8 cellular contexts compared by ENCODE assay signal in genomic region chr4:145679991-145680455, GRCh38. TPM values are rescaled to one million over a fixed set of nuclear protein-coding genes. Genes with fewer than 3 reads are reported as not detected.
DNase-seq lines count a peak whose midpoint lies in the region; ATAC-seq, FAIRE-seq and TF ChIP-seq lines count a peak whose summit lies in the region.
"Had no signal": no experiment of that assay in that cellular context is flagged by ENCODE, and none has a peak within 500 bp of the region (broad histone marks: within the 10 kb centered on the region; RNA-seq: fewer than 3 reads in every experiment).

TSS of gene C4orf51 (plus strand) at chr4:145680146. CDS start at chr4:145680204, 58 bp downstream.

- no peaks in the 10 kb centered on the region for H3K27me3 ChIP-seq in small intestine (ENCODE audit: control insufficient read depth in 2 of 2, insufficient read depth in 2 of 2, low read length in 2 of 2)

- H3K4me3 ChIP-seq in HFF-Myc (replicated peaks; ENCODE audit: low read depth, low read length), result no peak within 1 kb of the TSS
- H3K4me3 ChIP-seq in WI38 (ENCODE audit: low read depth, low read length), result 0 out of 2 replicates have a peak within 1 kb of the TSS, but pooled peaks have one; percentile 11
- H3K4me3 ChIP-seq in small intestine (ENCODE audit: low read depth in 1 of 2, low read length in 2 of 2), result no peak within 1 kb of the TSS
- H3K4me3 ChIP-seq: SK-N-MC had no signal

- no peak within 1 kb of the TSS for H3K4me3 Mint-ChIP-seq in activated T-cell treated with anti-CD3 and anti-CD28 coated beads, Interleukin-2, amount 50 U/mL, for 4 hours
- H3K4me3 Mint-ChIP-seq in activated CD8-positive, alpha-beta T cell treated with anti-CD3 and anti-CD28 coated beads, Interleukin-2, amount 10 ng/mL, durations not matched to agents 7 days and 5 days, result no peak within 1 kb of the TSS

- H3K9me3 ChIP-seq in small intestine (ENCODE audit: control insufficient read depth, low read depth), result no peaks in the 10 kb centered on the region

- no peak within 1 kb of the TSS for H3K27ac Mint-ChIP-seq in activated CD8-positive, alpha-beta T cell treated with anti-CD3 and anti-CD28 coated beads, Interleukin-2, amount 10 ng/mL, durations not matched to agents 7 days and 5 days

- 16 to 23% (median 22%) methylated on average over 6 of the region's 6 CpGs for WGBS in small intestine, 3 donors

- TF ChIP-seq CTCF in HFF-Myc (IDR thresholded peaks at IDR 0.05; ENCODE audit: low read depth, low read length, missing control alignments) (no peak), WI38 (IDR thresholded peaks at IDR 0.05; ENCODE audit: low read depth, low read length) (no peak)

- peaks cover 10% of the 10 kb centered on the region for H3K9me3 Mint-ChIP-seq in activated T-cell treated with anti-CD3 and anti-CD28 coated beads, Interleukin-2, amount 50 U/mL, for 4 hours
- no peaks in the 10 kb centered on the region for H3K9me3 Mint-ChIP-seq in activated CD8-positive, alpha-beta T cell treated with anti-CD3 and anti-CD28 coated beads, Interleukin-2, amount 10 ng/mL, durations not matched to agents 7 days and 5 days (ENCODE audit: insufficient read depth)

- H3K27ac ChIP-seq in small intestine (ENCODE audit: low read depth in 1 of 2, low read length in 1 of 2), result peak within 1 kb of the TSS; percentile 15 to 69
- H3K27ac ChIP-seq: SK-N-MC had no signal

- peak; percentile 23 for FAIRE-seq in small intestine (lab: Jason Lieb, UNC)

- no peaks in the 10 kb centered on the region for H3K4me1 Mint-ChIP-seq in activated T-cell treated with anti-CD3 and anti-CD28 coated beads, Interleukin-2, amount 50 U/mL, for 4 hours (ENCODE audit: low read depth)
- H3K4me1 Mint-ChIP-seq in activated CD8-positive, alpha-beta T cell treated with anti-CD3 and anti-CD28 coated beads, Interleukin-2, amount 10 ng/mL, durations not matched to agents 7 days and 5 days (ENCODE audit: low read depth), result no peaks in the 10 kb centered on the region

- intact Hi-C loops in left ventricle myocardium superior (cut with micrococcal nuclease), result no loop called here

- H3K4me1 ChIP-seq in small intestine (ENCODE audit: control insufficient read depth in 2 of 2, insufficient read depth in 1 of 2, low read depth in 1 of 2, low read length in 1 of 2), result no peaks in the 10 kb centered on the region

- ATAC-seq in left ventricle myocardium superior, result peak; percentile 64
- no peak for ATAC-seq in HG02678 (IDR thresholded peaks at IDR 0.05; ENCODE audit: unreplicated experiment)
- ATAC-seq in activated T-cell treated with anti-CD3 and anti-CD28 coated beads, Interleukin-2, amount 50 U/mL, for 4 hours, result no peak
- ATAC-seq in activated CD8-positive, alpha-beta T cell treated with anti-CD3 and anti-CD28 coated beads, Interleukin-2, amount 10 ng/mL, durations not matched to agents 7 days and 5 days, result no peak

- CTCF ChIA-PET in activated CD8-positive, alpha-beta T cell treated with anti-CD3 and anti-CD28 coated beads, Interleukin-2, amount 10 ng/mL, durations not matched to agents 7 days and 5 days (lab: Charles Lee), result no interaction called here

- H3K36me3 Mint-ChIP-seq in activated T-cell treated with anti-CD3 and anti-CD28 coated beads, Interleukin-2, amount 50 U/mL, for 4 hours (ENCODE audit: insufficient read depth), result no peaks in the 10 kb centered on the region
- H3K36me3 Mint-ChIP-seq in activated CD8-positive, alpha-beta T cell treated with anti-CD3 and anti-CD28 coated beads, Interleukin-2, amount 10 ng/mL, durations not matched to agents 7 days and 5 days (ENCODE audit: low read depth), result no peaks in the 10 kb centered on the region

- no peaks in the 10 kb centered on the region for H3K36me3 ChIP-seq in small intestine (ENCODE audit: control insufficient read depth in 2 of 2, insufficient read depth in 2 of 2, low read length in 2 of 2)

- POLR2A ChIA-PET in activated CD8-positive, alpha-beta T cell treated with anti-CD3 and anti-CD28 coated beads, Interleukin-2, amount 10 ng/mL, durations not matched to agents 7 days and 5 days (lab: Charles Lee), result no interaction called here

- H3K27me3 Mint-ChIP-seq in activated T-cell treated with anti-CD3 and anti-CD28 coated beads, Interleukin-2, amount 50 U/mL, for 4 hours (ENCODE audit: low read depth), result peaks cover 17% of the 10 kb centered on the region
- H3K27me3 Mint-ChIP-seq in activated CD8-positive, alpha-beta T cell treated with anti-CD3 and anti-CD28 coated beads, Interleukin-2, amount 10 ng/mL, durations not matched to agents 7 days and 5 days (ENCODE audit: low read depth), result peaks cover 7% of the 10 kb centered on the region

- DNase-seq in HFF-Myc (ENCODE audit: extremely low read depth, low read depth) (peak; percentile 14), left ventricle myocardium superior (no peak), small intestine (peak; percentile 89)
- no peak for DNase-seq in activated T-cell treated with anti-CD3 and anti-CD28 coated beads, Interleukin-2, amount 50 U/mL, for 4 hours
- DNase-seq in activated CD8-positive, alpha-beta T cell treated with anti-CD3 and anti-CD28 coated beads, Interleukin-2, amount 10 ng/mL, durations not matched to agents 7 days and 5 days, result no peak

RNA-seq across cellular contexts. Expression of gene C4orf51, which starts in this region (rescaled TPM):
- not detected for total RNA-seq in left ventricle myocardium superior
- polyA plus RNA-seq in small intestine, result not detected
- total RNA-seq in activated T-cell treated with anti-CD3 and anti-CD28 coated beads, Interleukin-2, amount 50 U/mL, for 4 hours, result not detected
- not detected for total RNA-seq in activated CD8-positive, alpha-beta T cell treated with anti-CD3 and anti-CD28 coated beads, Interleukin-2, amount 10 ng/mL, durations not matched to agents 7 days and 5 days

Comparison
In these comparisons a context has a peak if more than half of its experiments do, and no peak if none do; other contexts are left out.
1. Peak in ATAC-seq in left ventricle myocardium superior; RNA of the gene not detected or under 1 TPM.
2. Peak in DNase-seq and H3K27ac ChIP-seq in small intestine; RNA of the gene not detected or under 1 TPM.